ENCODE assay signal across 20 cellular contexts in genomic region chr4:21678711-21679110, GRCh38.
DNase-seq lines count a peak whose midpoint lies in the region; ATAC-seq and TF ChIP-seq lines count a peak whose summit lies in the region.
"Had no signal": no experiment of that assay in that cellular context is flagged by ENCODE, and none has a peak within 500 bp of the region (broad histone marks: within the 10 kb centered on the region; RNA-seq: fewer than 3 reads in every experiment).

No MANE protein-coding gene starts in this region.

- H3K4me1 ChIP-seq in GM23248 (ENCODE audit: insufficient read depth) (no peaks in the 10 kb centered on the region), upper lobe of right lung (no peaks in the 10 kb centered on the region)
- H3K4me1 ChIP-seq: A549 had no signal

- H3K4me3 ChIP-seq in GM23248: no peak overlapping the region
- no peak overlapping the region for H3K4me3 ChIP-seq in fibroblast of villous mesenchyme (ENCODE audit: low read depth, low read length)
- H3K4me3 ChIP-seq in upper lobe of right lung: no peak overlapping the region
- H3K4me3 ChIP-seq: A549, GM23338 had no signal

- intact Hi-C loops in upper lobe of right lung (cut with DNase I) (no loop called here), left colon (cut with DNase I, micrococcal nuclease) (no loop called here)

- H3F3A ChIP-seq in GM23248 (ENCODE audit: insufficient read depth): no peaks in the 10 kb centered on the region

- H3K27me3 ChIP-seq in GM23248 (replicated peaks; ENCODE audit: insufficient read depth) (no peaks in the 10 kb centered on the region), upper lobe of right lung (no peaks in the 10 kb centered on the region)
- H3K27me3 ChIP-seq: BE2C had no signal

- no peaks in the 10 kb centered on the region for H3K79me2 ChIP-seq in GM23248 (ENCODE audit: insufficient read depth)

- DNase-seq in EH (ENCODE audit: low read depth) (peak; percentile 27), GM23248 (peak; percentile 26), fibroblast of villous mesenchyme (ENCODE audit: low read depth) (peak; percentile 17), upper lobe of right lung (no peak), left colon (no peak)
- no peak for DNase-seq in stimulated activated naive B cell treated with anti-CD40 and anti-IgM and Interleukin-4, amounts not matched to agents 10 μg/mL and 1 μg/mL and 100 μg/mL, for 72 hours
- DNase-seq: 8988T; ACHN; AML-193; BE2C; C1 segment of cervical spinal cord; Calu3; CD4-positive, alpha-beta memory T cell; COR-L47; DMS153; DND-41; H9 had no signal

- no peak overlapping the region for H3K27ac Mint-ChIP-seq in stimulated activated naive B cell treated with anti-CD40 and anti-IgM and Interleukin-4, amounts not matched to agents 10 μg/mL and 1 μg/mL and 100 μg/mL, for 72 hours
- H3K27ac Mint-ChIP-seq: GM23338, H9 had no signal

- H2AFZ ChIP-seq in GM23248: no peak overlapping the region
- H2AFZ ChIP-seq: GM23338 had no signal

- H3K9me2 ChIP-seq in GM23248 (ENCODE audit: insufficient read depth): no peaks in the 10 kb centered on the region; the same call in 1 of the 2 replicates

- no peaks in the 10 kb centered on the region for H3K4me1 Mint-ChIP-seq in stimulated activated naive B cell treated with anti-CD40 and anti-IgM and Interleukin-4, amounts not matched to agents 10 μg/mL and 1 μg/mL and 100 μg/mL, for 72 hours
- H3K4me1 Mint-ChIP-seq: CD4-positive, alpha-beta memory T cell; GM23338; H9 had no signal

- no peaks in the 10 kb centered on the region for H3K36me3 Mint-ChIP-seq in stimulated activated naive B cell treated with anti-CD40 and anti-IgM and Interleukin-4, amounts not matched to agents 10 μg/mL and 1 μg/mL and 100 μg/mL, for 72 hours
- H3K36me3 Mint-ChIP-seq: CD4-positive, alpha-beta memory T cell had no signal

- no peak for TF ChIP-seq CTCF in fibroblast of villous mesenchyme (IDR thresholded peaks at IDR 0.05; ENCODE audit: insufficient read depth, low read depth, low read length)
- no peak for TF ChIP-seq CTCF in upper lobe of right lung (IDR thresholded peaks at IDR 0.05)

- in situ Hi-C loops in GM23248 (cut with MboI): no loop called here

- no peaks in the 10 kb centered on the region for H3K27me3 Mint-ChIP-seq in stimulated activated naive B cell treated with anti-CD40 and anti-IgM and Interleukin-4, amounts not matched to agents 10 μg/mL and 1 μg/mL and 100 μg/mL, for 72 hours
- H3K27me3 Mint-ChIP-seq: CD4-positive, alpha-beta memory T cell had no signal

- H3K36me3 ChIP-seq in GM23248 (ENCODE audit: low read depth) (no peaks in the 10 kb centered on the region), upper lobe of right lung (no peaks in the 10 kb centered on the region)

- no peaks in the 10 kb centered on the region for H4K20me1 ChIP-seq in GM23248 (ENCODE audit: insufficient read depth)

- no peak overlapping the region for H3K9ac ChIP-seq in GM23248

- WGBS in GM23248 (ENCODE audit: low coverage in 1 of 2, low lambda C conversion rate in 2 of 2, missing lambda C conversion rate in 2 of 2), 2 experiments: 28 to 32% methylated on average over 3 of the region's 3 CpGs

- H3K27ac ChIP-seq in GM23248 (no peak overlapping the region), upper lobe of right lung (no peak overlapping the region)
- H3K27ac ChIP-seq: A549 had no signal

- no peak overlapping the region for H3K4me2 ChIP-seq in GM23248 (ENCODE audit: unreplicated experiment)
- H3K4me2 ChIP-seq: A549, GM23338 had no signal

- no peak overlapping the region for H3K4me3 Mint-ChIP-seq in stimulated activated naive B cell treated with anti-CD40 and anti-IgM and Interleukin-4, amounts not matched to agents 10 μg/mL and 1 μg/mL and 100 μg/mL, for 72 hours
- H3K4me3 Mint-ChIP-seq: CD4-positive, alpha-beta memory T cell; GM23338; H9 had no signal

- ATAC-seq in upper lobe of right lung (no peak), left colon (no peak)
- no peak for ATAC-seq in stimulated activated naive B cell treated with anti-CD40 and anti-IgM and Interleukin-4, amounts not matched to agents 10 μg/mL and 1 μg/mL and 100 μg/mL, for 72 hours (replicated peaks)
- ATAC-seq: A549, GM23338, HCT116 had no signal

- H3K9me3 Mint-ChIP-seq in stimulated activated naive B cell treated with anti-CD40 and anti-IgM and Interleukin-4, amounts not matched to agents 10 μg/mL and 1 μg/mL and 100 μg/mL, for 72 hours: peaks cover 0 to 3% of the 10 kb centered on the region in 2 donors
- H3K9me3 Mint-ChIP-seq: GM23338, H9 had no signal

- no peaks in the 10 kb centered on the region for H3K9me3 ChIP-seq in GM23248 (ENCODE audit: low read depth)
- no peaks in the 10 kb centered on the region for H3K9me3 ChIP-seq in upper lobe of right lung
- H3K9me3 ChIP-seq: A549, BE2C had no signal

Comparison
In these comparisons a context has a peak if more than half of its experiments do, and no peak if none do; other contexts are left out.
1. DNase-seq: peak in EH (single experiment), GM23248 (single experiment) and fibroblast of villous mesenchyme (single experiment); none in upper lobe of right lung (single experiment), left colon (0 of 2) and stimulated activated naive B cell treated with anti-CD40 and anti-IgM and Interleukin-4, amounts not matched to agents 10 μg/mL and 1 μg/mL and 100 μg/mL, for 72 hours (single experiment).